Comparison of ENCODE assay signal across 15 cellular contexts in the genomic region with DNA sequence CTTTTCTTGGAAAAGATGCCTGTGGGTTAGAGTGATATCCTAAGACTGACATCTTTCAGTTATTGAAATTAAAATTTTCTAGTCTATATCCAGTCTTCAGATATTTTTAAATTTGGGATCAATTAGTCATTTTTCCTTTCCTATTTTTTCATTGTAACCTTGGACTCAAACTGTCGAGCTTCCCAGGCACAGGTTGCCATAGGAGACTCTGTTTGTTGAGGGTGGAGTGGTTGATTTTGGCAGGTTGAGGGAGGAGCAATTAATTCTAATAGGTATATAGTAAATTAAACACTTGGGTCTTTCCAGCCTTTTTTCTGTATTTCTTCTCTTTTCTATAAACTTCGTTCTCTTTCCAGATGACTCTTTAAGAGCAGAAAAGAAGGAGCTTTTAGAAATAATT.
DNase-seq lines count a peak whose midpoint lies in the region; ATAC-seq and TF ChIP-seq lines count a peak whose summit lies in the region.
"Had no signal": no experiment of that assay in that cellular context is flagged by ENCODE, and none has a peak within 500 bp of the region (broad histone marks: within the 10 kb centered on the region; RNA-seq: fewer than 3 reads in every experiment).

No MANE protein-coding gene starts in this region.

- WGBS in body of pancreas, 2 donors = 32 to 37% methylated on average over 2 of the region's 2 CpGs

- TF ChIP-seq POLR2A in body of pancreas (IDR thresholded peaks at IDR 0.05) = no peak

- intact Hi-C loops in body of pancreas (cut with DNase I) = no loop called here

- H3K27ac ChIP-seq in body of pancreas = no peak overlapping the region
- H3K27ac ChIP-seq: 22Rv1, BLaER1 had no signal

- no peak overlapping the region for H3K4me3 ChIP-seq in body of pancreas
- H3K4me3 ChIP-seq: BLaER1 had no signal

- DNase-seq in NCI-H2081 (lab: John Stamatoyannopoulos, UW) = peak; percentile 11 to 55
- no peak for DNase-seq in NCI-H2081 treated with DMSO at 0.1 percent for 48 hours (lab: John Stamatoyannopoulos, UW)
- DNase-seq in NCI-H1092 treated with DMSO at 0.1 percent for 48 hours (lab: John Stamatoyannopoulos, UW) = peak; percentile 90
- DNase-seq in NCI-H748 (lab: John Stamatoyannopoulos, UW; ENCODE audit: unreplicated experiment) = peak; percentile 84
- DNase-seq in body of pancreas = peak in 3 of 4 donors; percentile 13 to 21 (median 17)
- no peak for DNase-seq in SK-N-DZ (ENCODE audit: low spot score)
- DNase-seq in GM19240 (ENCODE audit: insufficient read length, low spot score) = no peak
- no peak for DNase-seq in kidney tubule cell (ENCODE audit: low spot score)
- DNase-seq: AML-193, Calu3, DMS 273 treated with DMSO at 0.1 percent for 48 hours, DMS79 treated with DMSO at 0.1 percent for 48 hours, EL had no signal

- H3K27me3 ChIP-seq in body of pancreas = no peaks in the 10 kb centered on the region
- H3K27me3 ChIP-seq: BLaER1 had no signal

- no peaks in the 10 kb centered on the region for H3K36me3 ChIP-seq in body of pancreas (replicated peaks in 1 of 2; ENCODE audit: insufficient read depth in 1 of 2, low read depth in 2 of 2)
- H3K36me3 ChIP-seq: BLaER1 had no signal

- no peaks in the 10 kb centered on the region for H3K9me3 ChIP-seq in body of pancreas
- H3K9me3 ChIP-seq: BLaER1 had no signal

- ATAC-seq in body of pancreas = peak; percentile 35

- peaks cover 7% of the 10 kb centered on the region for H3K4me1 ChIP-seq in body of pancreas
- H3K4me1 ChIP-seq: BLaER1 had no signal

- TF ChIP-seq CTCF in body of pancreas (IDR thresholded peaks at IDR 0.05) = no peak

Comparison
In these comparisons a context has a peak if more than half of its experiments do, and no peak if none do; other contexts are left out.
1. DNase-seq: peak in NCI-H2081 (2 of 2), NCI-H1092 treated with DMSO at 0.1 percent for 48 hours (single experiment), NCI-H748 (single experiment) and body of pancreas (3 of 4); none in NCI-H2081 treated with DMSO at 0.1 percent for 48 hours (single experiment), SK-N-DZ (single experiment), GM19240 (single experiment) and kidney tubule cell (single experiment).